9 cellular contexts compared by ENCODE assay signal in the genomic region with DNA sequence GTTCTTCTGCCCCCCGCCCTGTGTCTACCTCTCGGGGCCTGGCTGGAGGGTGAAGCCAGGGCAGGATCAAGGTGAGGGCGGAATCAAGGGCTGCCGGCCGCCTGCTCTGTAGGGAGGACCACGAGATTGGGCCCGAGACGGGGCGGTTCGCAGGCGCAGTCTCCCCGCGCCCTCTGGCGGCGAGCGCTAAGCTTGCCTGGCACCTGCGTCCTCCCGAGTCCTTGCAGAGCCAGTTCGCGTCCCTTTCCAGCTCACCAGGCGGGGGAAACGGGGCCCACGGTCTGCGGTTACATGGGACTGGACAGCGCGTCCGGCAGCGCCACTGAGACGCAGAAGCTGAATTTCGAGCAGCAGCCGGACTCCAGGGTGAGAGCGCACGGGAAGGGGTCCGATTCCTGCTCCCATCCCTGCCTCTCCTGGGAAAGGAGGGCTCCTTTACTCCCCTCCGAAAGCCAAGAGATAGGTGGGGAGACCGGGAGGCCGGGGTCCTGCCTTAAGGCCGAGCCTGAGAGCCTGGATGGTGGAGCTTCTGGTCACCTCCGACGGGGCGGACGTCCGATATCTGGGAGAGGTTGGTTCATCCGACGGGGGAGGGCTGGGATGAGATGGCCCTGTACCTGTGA. TPM values are rescaled to one million over a fixed set of nuclear protein-coding genes. Genes with fewer than 3 reads are reported as not detected.
A peak's percentile ranks its signal among the peaks of the same experiment; 100 is the strongest.
DNase-seq lines count a peak whose midpoint lies in the region; ATAC-seq lines count a peak whose summit lies in the region.
"Had no signal": no experiment of that assay in that cellular context is flagged by ENCODE, and none has a peak within 500 bp of the region (broad histone marks: within the 10 kb centered on the region; RNA-seq: fewer than 3 reads in every experiment).

No MANE protein-coding gene starts in this region.

- peaks cover 39 to 69% of the 10 kb centered on the region in 2 donors for H3K27me3 Mint-ChIP-seq in T-cell

- H3K9me3 Mint-ChIP-seq in T-cell, result no peaks in the 10 kb centered on the region

- DNase-seq in D341Med (ENCODE audit: low spot score) (peak; percentile 91), HuH-7 (ENCODE audit: low spot score) (peak; percentile 95), T-cell (peak in 29 of 34 experiments; percentile 13 to 61 (median 38)), amniotic epithelial cell (ENCODE audit: low read depth) (peak; percentile 33)
- peak; percentile 48 to 67 for DNase-seq in stimulated activated CD4-positive, alpha-beta T cell treated with anti-CD3 and anti-CD28 coated beads, Interleukin-1b, Interleukin-23, amount 100 ng/mL, for 4 hours (ENCODE audit: low read depth in 2 of 2)

- CTCF ChIA-PET in T-cell (lab: Charles Lee), result interaction anchor here in 1 of 2 donors (1.4 kb wide), 1 partner anchor 18 kb away, joined by 4 read pairs; no protein-coding TSS in a partner anchor

- H3K36me3 ChIP-seq in iPS-18a (ENCODE audit: control insufficient read depth, low read depth, low read length), result no peaks in the 10 kb centered on the region

- H3K9ac ChIP-seq in iPS-18a (ENCODE audit: low read length), result no peak overlapping the region

- no peaks in the 10 kb centered on the region for H3K36me3 Mint-ChIP-seq in T-cell

- H3K27ac Mint-ChIP-seq in T-cell, result no peak overlapping the region

- no peaks in the 10 kb centered on the region for H3K4me1 ChIP-seq in iPS-18a (ENCODE audit: control insufficient read depth, low read depth, low read length)

- peak overlapping the region; percentile 8 for H3K4me3 ChIP-seq in iPS-18a (ENCODE audit: low read length)
- H3K4me3 ChIP-seq: SK-N-MC had no signal

- H3K4me3 Mint-ChIP-seq in T-cell, result no peak overlapping the region

- POLR2A ChIA-PET in T-cell (lab: Charles Lee), result no interaction called here

- H3K4me1 Mint-ChIP-seq in T-cell, result peaks cover 6 to 17% (median 13%) of the 10 kb centered on the region in 3 donors

- no peak overlapping the region for H3K27ac ChIP-seq in iPS-18a (ENCODE audit: low read length)
- H3K27ac ChIP-seq: SK-N-MC had no signal

- no peaks in the 10 kb centered on the region for H3K9me3 ChIP-seq in iPS-18a (ENCODE audit: control insufficient read depth, low read depth, low read length)

- ATAC-seq in T-cell (replicated peaks in 1 of 4) (peak; percentile 57 to 77 (median 70)), GM18870 (IDR thresholded peaks at IDR 0.05; ENCODE audit: unreplicated experiment) (no peak), GM21381 (IDR thresholded peaks at IDR 0.05; ENCODE audit: unreplicated experiment) (no peak)

- H3K27me3 ChIP-seq in iPS-18a (ENCODE audit: control insufficient read depth, insufficient read depth, low read length), result peaks cover 17% of the 10 kb centered on the region

RNA-seq across cellular contexts. Expression of gene MATN4, which starts 3.6 kb away (rescaled TPM):
- not detected for total RNA-seq in T-cell

RNA-seq across cellular contexts. Expression of gene RBPJL, which starts 5.1 kb away (rescaled TPM):
- under 1 TPM in 3 of 5 donors, not detected in 2; 0.22 to 0.29 (median 0.26) TPM for total RNA-seq in T-cell

RNA-seq across cellular contexts. Expression of gene SDC4, which starts 36.5 kb away (rescaled TPM):
- total RNA-seq in T-cell, result 1 to 10 TPM in 4 of 5 donors, under 1 TPM in 1; 0.68 to 4.4 (median 3.5) TPM

RNA-seq across cellular contexts. Expression of gene SYS1, which starts 51.3 kb away (rescaled TPM):
- total RNA-seq in T-cell, result 10 to 100 TPM; 53.1 to 86.9 (median 58.2) TPM

RNA-seq across cellular contexts. Expression of gene SLPI, which starts 57.3 kb away (rescaled TPM):
- total RNA-seq in T-cell, result 1 to 10 TPM in 3 of 5 donors, not detected in 2; 1.1 to 1.7 (median 1.2) TPM

Comparison
In these comparisons a context has a peak if more than half of its experiments do, and no peak if none do; other contexts are left out.
1. DNase-seq: peak in every context shown above with its lines; median percentile 95 in HuH-7; 91 in D341Med; 58 in stimulated activated CD4-positive, alpha-beta T cell treated with anti-CD3 and anti-CD28 coated beads, Interleukin-1b, Interleukin-23, amount 100 ng/mL, for 4 hours; 38 in T-cell; 33 in amniotic epithelial cell.
2. ATAC-seq: peak in T-cell (4 of 4); none in GM18870 (single experiment) and GM21381 (single experiment).